ENCODE assay signal across 9 cellular contexts in genomic region chr16:58464916-58465731, GRCh38. TPM values are rescaled to one million over a fixed set of nuclear protein-coding genes. Genes with fewer than 3 reads are reported as not detected.
A peak's percentile ranks its signal among the peaks of the same experiment; 100 is the strongest.
DNase-seq lines count a peak whose midpoint lies in the region; ATAC-seq and TF ChIP-seq lines count a peak whose summit lies in the region.
"Had no signal": no experiment of that assay in that cellular context is flagged by ENCODE, and none has a peak within 500 bp of the region (broad histone marks: within the 10 kb centered on the region; RNA-seq: fewer than 3 reads in every experiment).

No MANE protein-coding gene starts in this region.

- ATAC-seq in Right ventricle myocardium inferior (peak; percentile 15), lower lobe of right lung (peak in 1 of 2 donors; percentile 30)

- no peaks in the 10 kb centered on the region for H3K36me3 ChIP-seq in lower lobe of right lung

- H3K9me3 ChIP-seq in lower lobe of right lung, result no peaks in the 10 kb centered on the region

- TF ChIP-seq CTCF in cardiac fibroblast (IDR thresholded peaks at IDR 0.05; ENCODE audit: low read depth, low read length) (peak; percentile 9), lower lobe of right lung (IDR thresholded peaks at IDR 0.05) (peak; percentile 12)

- H3K4me1 ChIP-seq in lower lobe of right lung, result peaks cover 9% of the 10 kb centered on the region

- H3K27me3 ChIP-seq in lower lobe of right lung (ENCODE audit: low read depth), result peaks cover 60% of the 10 kb centered on the region

- peak overlapping the region; percentile 72 for H3K27ac ChIP-seq in lower lobe of right lung

- DNase-seq in Right ventricle myocardium inferior (ENCODE audit: missing footprints) (no peak), cardiac septum (ENCODE audit: low spot score) (no peak), cardiac fibroblast (ENCODE audit: low read depth in 2 of 2) (peak in 1 of 2 donors; percentile 12), lower lobe of right lung (no peak), NCI-H2196 (lab: John Stamatoyannopoulos, UW; ENCODE audit: unreplicated experiment) (no peak), NCI-H1694 treated with DMSO at 0.1 percent for 48 hours (lab: John Stamatoyannopoulos, UW) (no peak), NCI-H2171 treated with DMSO at 0.1 percent for 48 hours (lab: John Stamatoyannopoulos, UW) (no peak), KG1 (lab: John Stamatoyannopoulos, UW) (no peak)
- DNase-seq: DND-41 had no signal

- H3K4me3 ChIP-seq in cardiac fibroblast (replicated peaks in 1 of 2; ENCODE audit: low read depth in 2 of 2, low read length in 2 of 2) (peak overlapping the region in 1 of 2 donors; percentile 17), lower lobe of right lung (peak overlapping the region; percentile 58)

- intact Hi-C loops in Right ventricle myocardium inferior (cut with DNase I), result loop anchor here (5.0 kb wide), 1 partner anchor 48 kb away; no protein-coding TSS in a partner anchor
- intact Hi-C loops in cardiac septum (cut with DNase I), result loop anchor here (2.0 to 5.0 kb wide), 2 partner anchors 46 to 73 kb away; partner anchors contain the start of gene GINS3
- intact Hi-C loops in lower lobe of right lung (cut with DNase I), result no loop called here

RNA-seq across cellular contexts. Expression of gene NDRG4, which starts 34.8 kb away (rescaled TPM):
- total RNA-seq in Right ventricle myocardium inferior (337 TPM), cardiac septum (607 TPM), lower lobe of right lung (47.9 TPM)

RNA-seq across cellular contexts. Expression of gene SETD6, which starts 50.2 kb away (rescaled TPM):
- total RNA-seq in Right ventricle myocardium inferior, result 13.0 TPM
- 12.4 TPM for total RNA-seq in cardiac septum
- 17.3 TPM for total RNA-seq in lower lobe of right lung
